Comparison of ENCODE assay signal across 11 cellular contexts in the genomic region with DNA sequence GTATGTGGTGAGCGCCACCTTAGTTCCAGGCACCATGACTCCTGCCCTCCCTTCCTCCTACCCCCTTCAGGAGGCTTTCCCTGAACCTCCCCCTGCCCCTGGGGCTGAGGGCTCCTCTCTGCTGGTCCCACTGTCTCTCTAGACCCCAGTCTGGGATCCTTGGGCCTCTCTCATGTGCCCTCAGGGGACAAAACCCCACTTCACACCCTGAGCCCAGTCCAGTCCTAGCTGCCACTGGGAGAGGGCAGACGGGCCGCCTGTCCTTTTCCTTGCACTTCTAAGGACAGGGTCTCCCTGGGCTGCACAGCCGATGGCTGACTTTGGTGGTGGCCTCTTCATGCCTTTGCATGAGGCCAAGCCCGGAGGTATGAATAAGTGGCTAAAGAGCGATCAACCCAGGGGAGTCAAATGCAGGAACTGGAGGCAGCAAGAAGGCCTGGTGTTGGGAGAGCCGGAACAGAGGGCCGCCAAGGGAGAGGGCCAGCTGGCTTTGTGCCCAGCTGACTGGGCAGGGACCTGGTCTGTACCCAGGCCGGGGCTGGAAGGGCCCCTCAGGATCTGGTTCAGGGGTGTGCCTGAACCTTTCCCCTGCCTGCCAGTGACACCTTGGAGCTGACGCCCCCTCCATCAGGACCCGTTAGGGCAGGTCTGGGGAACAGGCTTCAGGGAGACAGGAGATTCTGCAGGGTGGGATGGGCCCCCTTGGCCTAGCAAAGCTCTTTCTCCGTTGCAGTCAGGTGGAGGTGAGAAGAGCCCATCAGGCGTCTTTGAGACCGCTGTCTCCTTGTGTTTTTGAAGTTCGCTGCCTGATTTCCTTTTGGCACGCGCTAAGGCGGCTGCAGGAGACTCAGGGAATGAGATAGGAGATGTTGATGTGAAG. TPM values are rescaled to one million over a fixed set of nuclear protein-coding genes. Genes with fewer than 3 reads are reported as not detected.
A peak's percentile ranks its signal among the peaks of the same experiment; 100 is the strongest.
DNase-seq lines count a peak whose midpoint lies in the region; ATAC-seq and TF ChIP-seq lines count a peak whose summit lies in the region.
"Had no signal": no experiment of that assay in that cellular context is flagged by ENCODE, and none has a peak within 500 bp of the region (broad histone marks: within the 10 kb centered on the region; RNA-seq: fewer than 3 reads in every experiment).

No MANE protein-coding gene starts in this region.

- CTCF ChIA-PET in PC-9 (lab: Charles Lee) = no interaction called here

- H3K4me3 ChIP-seq in PC-9 (no peak overlapping the region), endodermal cell (ENCODE audit: low read length) (no peak overlapping the region), lower lobe of right lung (no peak overlapping the region), spleen (no peak overlapping the region)
- H3K4me3 ChIP-seq: GM12878 had no signal

- no peaks in the 10 kb centered on the region for H4K20me1 ChIP-seq in PC-9 (ENCODE audit: insufficient read depth)

- H3K4me1 ChIP-seq in PC-9 (replicated peaks; ENCODE audit: insufficient read depth) (no peaks in the 10 kb centered on the region), endodermal cell (ENCODE audit: control insufficient read depth, insufficient read depth, low read length) (peaks cover 21% of the 10 kb centered on the region), lower lobe of right lung (peaks cover 10% of the 10 kb centered on the region), spleen (peaks cover 0 to 34% (median 7%) of the 10 kb centered on the region in 6 donors)

- H3K79me2 ChIP-seq in PC-9 (ENCODE audit: low read depth) = no peaks in the 10 kb centered on the region

- H3K4me3 Mint-ChIP-seq in endodermal cell = no peak overlapping the region

- TF ChIP-seq CTCF in PC-9 (conservative IDR thresholded peaks at IDR 0.05) (no peak), endodermal cell (conservative IDR thresholded peaks at IDR 0.05) (no peak), lower lobe of right lung (IDR thresholded peaks at IDR 0.05) (no peak), spleen (IDR thresholded peaks at IDR 0.05 in 8 of 11, conservative IDR thresholded peaks at IDR 0.05 in 3 of 11) (no peak)

- ATAC-seq in lower lobe of right lung (peak; percentile 24 to 31), HG02938 (IDR thresholded peaks at IDR 0.05; ENCODE audit: unreplicated experiment) (no peak), GM21825 (IDR thresholded peaks at IDR 0.05; ENCODE audit: unreplicated experiment) (no peak)
- ATAC-seq: GM12878 had no signal

- H2AFZ ChIP-seq in PC-9 = no peak overlapping the region

- DNase-seq in PC-9 (no peak), endodermal cell (peak; percentile 78), lower lobe of right lung (peak; percentile 46), spleen (peak; percentile 66), H4 (ENCODE audit: low spot score) (no peak), COLO668 (lab: John Stamatoyannopoulos, UW; ENCODE audit: unreplicated experiment) (no peak)
- DNase-seq: NCI-H2227 treated with DMSO at 0.1 percent for 48 hours had no signal

- POLR2A ChIA-PET in PC-9 (lab: Charles Lee; ENCODE audit: unreplicated experiment) = interaction anchor here (0.6 kb wide), 1 partner anchor 30 kb away, joined by 3 read pairs; a partner anchor contains a TSS

- no peak overlapping the region for H3K4me2 ChIP-seq in PC-9
- H3K4me2 ChIP-seq: KMS-11 had no signal

- TSS peak; percentile 34 for BruUV-seq in PC-9 (replicated peaks; lab: Mats Ljungman, UMichigan)

- H3K36me3 ChIP-seq in PC-9 (ENCODE audit: low read depth) (no peaks in the 10 kb centered on the region), endodermal cell (ENCODE audit: control insufficient read depth, insufficient read depth, low read length) (no peaks in the 10 kb centered on the region), lower lobe of right lung (no peaks in the 10 kb centered on the region), spleen (no peaks in the 10 kb centered on the region)

- 77 to 98% methylated on average over 8 to 18 of the region's 18 CpGs for WGBS in endodermal cell (ENCODE audit: insufficient coverage in 1 of 2, insufficient read length in 1 of 2), 2 experiments
- 72 to 85% (median 77%) methylated on average over 16 to 18 of the region's 18 CpGs for WGBS in spleen, 5 donors

- H3K27me3 Mint-ChIP-seq in endodermal cell (ENCODE audit: insufficient read depth) = no peaks in the 10 kb centered on the region

- no peaks in the 10 kb centered on the region for H3K36me3 Mint-ChIP-seq in endodermal cell (ENCODE audit: low read depth)

- H3K9ac ChIP-seq in endodermal cell (ENCODE audit: extremely low read depth, low read length, poor library complexity, severe bottlenecking) = peak overlapping the region; percentile 22
- H3K9ac ChIP-seq: KMS-11 had no signal

- H3K4me1 Mint-ChIP-seq in endodermal cell = peaks cover 46% of the 10 kb centered on the region

- peak overlapping the region; percentile 90 for H3K27ac Mint-ChIP-seq in endodermal cell

- H3K9me3 ChIP-seq in PC-9 (ENCODE audit: insufficient read depth, low read depth) (no peaks in the 10 kb centered on the region), endodermal cell (ENCODE audit: control insufficient read depth, low read length) (no peaks in the 10 kb centered on the region), lower lobe of right lung (no peaks in the 10 kb centered on the region), spleen (no peaks in the 10 kb centered on the region)

- H3K9me3 Mint-ChIP-seq in endodermal cell = no peaks in the 10 kb centered on the region

- peaks cover 27% of the 10 kb centered on the region for H3K27me3 ChIP-seq in PC-9 (ENCODE audit: insufficient read depth, low read depth)
- H3K27me3 ChIP-seq in endodermal cell (ENCODE audit: control insufficient read depth, insufficient read depth, low read length, poor library complexity, severe bottlenecking) = no peaks in the 10 kb centered on the region
- H3K27me3 ChIP-seq in lower lobe of right lung (ENCODE audit: low read depth) = peaks cover 2% of the 10 kb centered on the region
- peaks cover 0 to 18% (median 0%) of the 10 kb centered on the region in 7 donors for H3K27me3 ChIP-seq in spleen (replicated peaks in 1 of 7)

- intact Hi-C loops in PC-9 (cut with micrococcal nuclease; ENCODE audit: unreplicated experiment) (no loop called here), lower lobe of right lung (cut with DNase I) (no loop called here), spleen (cut with DNase I; ENCODE audit: low total_unique reads) (no loop called here)

- no peak for TF ChIP-seq POLR2A in spleen (IDR thresholded peaks at IDR 0.05)

- H3K27ac ChIP-seq in PC-9 (no peak overlapping the region), endodermal cell (ENCODE audit: low read depth, low read length) (peak overlapping the region; percentile 92), lower lobe of right lung (peak overlapping the region; percentile 68), spleen (peak overlapping the region in 7 of 8 donors; percentile 60 to 81 (median 72))
- H3K27ac ChIP-seq: KMS-11 had no signal

- H3K9me2 ChIP-seq in PC-9 (ENCODE audit: insufficient read depth) = no peaks in the 10 kb centered on the region

- no peaks in the 10 kb centered on the region for H3F3A ChIP-seq in PC-9 (ENCODE audit: insufficient read depth, low read depth)

RNA-seq across cellular contexts. Expression of a gene that starts 29.6 kb away (rescaled TPM):
- total RNA-seq in PC-9 (2021) (11.6 and 14.6 TPM in 2 replicates), endodermal cell (10 to 100 TPM; 17.0 to 24.2 TPM), lower lobe of right lung (3.3 TPM), spleen (10 to 100 TPM in 1 of 7 donors, 1 to 10 TPM in 5, under 1 TPM in 1; 0.51 to 10.6 (median 1.7) TPM)
- 29.8 TPM for polyA plus RNA-seq in endodermal cell (2013, experiment 1 of 2)
- 28.3 TPM for polyA plus RNA-seq in endodermal cell (2013, experiment 2 of 2)
- under 1 TPM; 0.22 to 0.32 (median 0.23) TPM for polyA plus RNA-seq in spleen
- 1.9 and 2.0 TPM in 2 replicates for total RNA-seq in H4 (2014; rRNA removed; shearing (Covaris generic))
- total RNA-seq: GM12878 had no signal

Comparison
In these comparisons a context has a peak if more than half of its experiments do, and no peak if none do; other contexts are left out.
1. DNase-seq: peak in endodermal cell (single experiment), lower lobe of right lung (single experiment) and spleen (single experiment); none in PC-9 (0 of 2), H4 (single experiment) and COLO668 (single experiment).
2. ATAC-seq: peak in lower lobe of right lung (2 of 2); none in HG02938 (single experiment) and GM21825 (single experiment).